Comparison of ENCODE assay signal across 1 cellular context in the genomic region with DNA sequence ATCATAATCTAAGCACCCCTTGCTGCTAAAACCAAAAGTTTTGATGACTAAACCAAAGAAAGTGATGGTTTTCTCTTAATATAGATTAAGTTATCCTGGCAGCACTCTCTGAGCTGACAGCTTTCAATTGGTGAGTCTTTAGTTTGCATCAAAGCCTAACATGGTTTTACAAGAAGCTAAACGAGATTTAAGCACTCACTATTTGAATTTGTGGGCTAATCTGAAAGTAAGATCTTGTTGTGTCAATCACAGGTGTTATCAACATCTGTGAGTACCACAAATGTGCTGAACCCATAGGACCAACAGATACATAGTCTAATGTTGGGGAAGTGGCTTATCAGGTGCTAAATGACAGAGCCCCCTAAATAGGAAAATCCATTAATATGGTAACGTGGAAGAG.
TF ChIP-seq lines count a peak whose summit lies in the region.

No MANE protein-coding gene starts in this region.

TF ChIP-seq in GM12878, 131 proteins besides CTCF, POLR2A, EP300 and RAD21 (continued from another document and continues in another):
- TF ChIP-seq, protein P1, sequence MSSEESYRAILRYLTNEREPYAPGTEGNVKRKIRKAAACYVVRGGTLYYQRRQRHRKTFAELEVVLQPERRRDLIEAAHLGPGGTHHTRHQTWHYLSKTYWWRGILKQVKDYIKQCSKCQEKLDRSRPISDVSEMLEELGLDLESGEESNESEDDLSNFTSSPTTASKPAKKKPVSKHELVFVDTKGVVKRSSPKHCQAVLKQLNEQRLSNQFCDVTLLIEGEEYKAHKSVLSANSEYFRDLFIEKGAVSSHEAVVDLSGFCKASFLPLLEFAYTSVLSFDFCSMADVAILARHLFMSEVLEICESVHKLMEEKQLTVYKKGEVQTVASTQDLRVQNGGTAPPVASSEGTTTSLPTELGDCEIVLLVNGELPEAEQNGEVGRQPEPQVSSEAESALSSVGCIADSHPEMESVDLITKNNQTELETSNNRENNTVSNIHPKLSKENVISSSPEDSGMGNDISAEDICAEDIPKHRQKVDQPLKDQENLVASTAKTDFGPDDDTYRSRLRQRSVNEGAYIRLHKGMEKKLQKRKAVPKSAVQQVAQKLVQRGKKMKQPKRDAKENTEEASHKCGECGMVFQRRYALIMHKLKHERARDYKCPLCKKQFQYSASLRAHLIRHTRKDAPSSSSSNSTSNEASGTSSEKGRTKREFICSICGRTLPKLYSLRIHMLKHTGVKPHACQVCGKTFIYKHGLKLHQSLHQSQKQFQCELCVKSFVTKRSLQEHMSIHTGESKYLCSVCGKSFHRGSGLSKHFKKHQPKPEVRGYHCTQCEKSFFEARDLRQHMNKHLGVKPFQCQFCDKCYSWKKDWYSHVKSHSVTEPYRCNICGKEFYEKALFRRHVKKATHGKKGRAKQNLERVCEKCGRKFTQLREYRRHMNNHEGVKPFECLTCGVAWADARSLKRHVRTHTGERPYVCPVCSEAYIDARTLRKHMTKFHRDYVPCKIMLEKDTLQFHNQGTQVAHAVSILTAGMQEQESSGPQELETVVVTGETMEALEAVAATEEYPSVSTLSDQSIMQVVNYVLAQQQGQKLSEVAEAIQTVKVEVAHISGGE (CRISPR knock-in tag; IDR thresholded peaks at IDR 0.05): no peak
- TF ChIP-seq CHD1 (IDR thresholded peaks at IDR 0.05; ENCODE audit: low read depth, low read length): no peak
- peak; percentile 78 for TF ChIP-seq MEF2A (IDR thresholded peaks at IDR 0.05; ENCODE audit: insufficient read depth, low read depth, low read length)
- TF ChIP-seq CHD2 (IDR thresholded peaks at IDR 0.05; ENCODE audit: borderline replicate concordance, low read depth, low read length): no peak
- TF ChIP-seq, protein P2, sequence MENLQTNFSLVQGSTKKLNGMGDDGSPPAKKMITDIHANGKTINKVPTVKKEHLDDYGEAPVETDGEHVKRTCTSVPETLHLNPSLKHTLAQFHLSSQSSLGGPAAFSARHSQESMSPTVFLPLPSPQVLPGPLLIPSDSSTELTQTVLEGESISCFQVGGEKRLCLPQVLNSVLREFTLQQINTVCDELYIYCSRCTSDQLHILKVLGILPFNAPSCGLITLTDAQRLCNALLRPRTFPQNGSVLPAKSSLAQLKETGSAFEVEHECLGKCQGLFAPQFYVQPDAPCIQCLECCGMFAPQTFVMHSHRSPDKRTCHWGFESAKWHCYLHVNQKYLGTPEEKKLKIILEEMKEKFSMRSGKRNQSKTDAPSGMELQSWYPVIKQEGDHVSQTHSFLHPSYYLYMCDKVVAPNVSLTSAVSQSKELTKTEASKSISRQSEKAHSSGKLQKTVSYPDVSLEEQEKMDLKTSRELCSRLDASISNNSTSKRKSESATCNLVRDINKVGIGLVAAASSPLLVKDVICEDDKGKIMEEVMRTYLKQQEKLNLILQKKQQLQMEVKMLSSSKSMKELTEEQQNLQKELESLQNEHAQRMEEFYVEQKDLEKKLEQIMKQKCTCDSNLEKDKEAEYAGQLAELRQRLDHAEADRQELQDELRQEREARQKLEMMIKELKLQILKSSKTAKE (IDR thresholded peaks at IDR 0.05; ENCODE audit: low read depth, poor library complexity, severe bottlenecking): no peak
- TF ChIP-seq, protein P3, sequence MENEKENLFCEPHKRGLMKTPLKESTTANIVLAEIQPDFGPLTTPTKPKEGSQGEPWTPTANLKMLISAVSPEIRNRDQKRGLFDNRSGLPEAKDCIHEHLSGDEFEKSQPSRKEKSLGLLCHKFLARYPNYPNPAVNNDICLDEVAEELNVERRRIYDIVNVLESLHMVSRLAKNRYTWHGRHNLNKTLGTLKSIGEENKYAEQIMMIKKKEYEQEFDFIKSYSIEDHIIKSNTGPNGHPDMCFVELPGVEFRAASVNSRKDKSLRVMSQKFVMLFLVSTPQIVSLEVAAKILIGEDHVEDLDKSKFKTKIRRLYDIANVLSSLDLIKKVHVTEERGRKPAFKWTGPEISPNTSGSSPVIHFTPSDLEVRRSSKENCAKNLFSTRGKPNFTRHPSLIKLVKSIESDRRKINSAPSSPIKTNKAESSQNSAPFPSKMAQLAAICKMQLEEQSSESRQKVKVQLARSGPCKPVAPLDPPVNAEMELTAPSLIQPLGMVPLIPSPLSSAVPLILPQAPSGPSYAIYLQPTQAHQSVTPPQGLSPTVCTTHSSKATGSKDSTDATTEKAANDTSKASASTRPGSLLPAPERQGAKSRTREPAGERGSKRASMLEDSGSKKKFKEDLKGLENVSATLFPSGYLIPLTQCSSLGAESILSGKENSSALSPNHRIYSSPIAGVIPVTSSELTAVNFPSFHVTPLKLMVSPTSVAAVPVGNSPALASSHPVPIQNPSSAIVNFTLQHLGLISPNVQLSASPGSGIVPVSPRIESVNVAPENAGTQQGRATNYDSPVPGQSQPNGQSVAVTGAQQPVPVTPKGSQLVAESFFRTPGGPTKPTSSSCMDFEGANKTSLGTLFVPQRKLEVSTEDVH (IDR thresholded peaks at IDR 0.05; ENCODE audit: low read depth, partially characterized antibody): no peak
- TF ChIP-seq KDM1A (IDR thresholded peaks at IDR 0.05; ENCODE audit: borderline replicate concordance): no peak
- no peak for TF ChIP-seq POU2F2 (IDR thresholded peaks at IDR 0.05; ENCODE audit: borderline replicate concordance, low read depth, low read length)
- no peak for TF ChIP-seq POLR2AphosphoS5 (IDR thresholded peaks at IDR 0.05; ENCODE audit: low read length)
- TF ChIP-seq, protein P4, sequence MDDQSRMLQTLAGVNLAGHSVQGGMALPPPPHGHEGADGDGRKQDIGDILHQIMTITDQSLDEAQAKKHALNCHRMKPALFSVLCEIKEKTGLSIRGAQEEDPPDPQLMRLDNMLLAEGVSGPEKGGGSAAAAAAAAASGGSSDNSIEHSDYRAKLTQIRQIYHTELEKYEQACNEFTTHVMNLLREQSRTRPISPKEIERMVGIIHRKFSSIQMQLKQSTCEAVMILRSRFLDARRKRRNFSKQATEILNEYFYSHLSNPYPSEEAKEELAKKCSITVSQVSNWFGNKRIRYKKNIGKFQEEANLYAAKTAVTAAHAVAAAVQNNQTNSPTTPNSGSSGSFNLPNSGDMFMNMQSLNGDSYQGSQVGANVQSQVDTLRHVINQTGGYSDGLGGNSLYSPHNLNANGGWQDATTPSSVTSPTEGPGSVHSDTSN (IDR thresholded peaks at IDR 0.05; ENCODE audit: insufficient replicate concordance, low read depth, low read length): peak; percentile 42
- TF ChIP-seq POLR2AphosphoS2 (IDR thresholded peaks at IDR 0.05; ENCODE audit: low read depth, low read length): no peak
- TF ChIP-seq, protein P5, sequence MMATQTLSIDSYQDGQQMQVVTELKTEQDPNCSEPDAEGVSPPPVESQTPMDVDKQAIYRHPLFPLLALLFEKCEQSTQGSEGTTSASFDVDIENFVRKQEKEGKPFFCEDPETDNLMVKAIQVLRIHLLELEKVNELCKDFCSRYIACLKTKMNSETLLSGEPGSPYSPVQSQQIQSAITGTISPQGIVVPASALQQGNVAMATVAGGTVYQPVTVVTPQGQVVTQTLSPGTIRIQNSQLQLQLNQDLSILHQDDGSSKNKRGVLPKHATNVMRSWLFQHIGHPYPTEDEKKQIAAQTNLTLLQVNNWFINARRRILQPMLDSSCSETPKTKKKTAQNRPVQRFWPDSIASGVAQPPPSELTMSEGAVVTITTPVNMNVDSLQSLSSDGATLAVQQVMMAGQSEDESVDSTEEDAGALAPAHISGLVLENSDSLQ (IDR thresholded peaks at IDR 0.05): peak; percentile 93
- peak; percentile 89 for TF ChIP-seq RUNX3 (IDR thresholded peaks at IDR 0.05; ENCODE audit: low read length)
- no peak for TF ChIP-seq BRCA1 (IDR thresholded peaks at IDR 0.05; ENCODE audit: low read depth, low read length)
- no peak for TF ChIP-seq SRF (IDR thresholded peaks at IDR 0.05; ENCODE audit: low read depth in 2 of 2, low read length in 2 of 2)
- TF ChIP-seq NFYA (IDR thresholded peaks at IDR 0.05; ENCODE audit: borderline replicate concordance, low read depth, low read length): no peak
- no peak for TF ChIP-seq SMARCA5 (IDR thresholded peaks at IDR 0.05)
- TF ChIP-seq, protein P6, sequence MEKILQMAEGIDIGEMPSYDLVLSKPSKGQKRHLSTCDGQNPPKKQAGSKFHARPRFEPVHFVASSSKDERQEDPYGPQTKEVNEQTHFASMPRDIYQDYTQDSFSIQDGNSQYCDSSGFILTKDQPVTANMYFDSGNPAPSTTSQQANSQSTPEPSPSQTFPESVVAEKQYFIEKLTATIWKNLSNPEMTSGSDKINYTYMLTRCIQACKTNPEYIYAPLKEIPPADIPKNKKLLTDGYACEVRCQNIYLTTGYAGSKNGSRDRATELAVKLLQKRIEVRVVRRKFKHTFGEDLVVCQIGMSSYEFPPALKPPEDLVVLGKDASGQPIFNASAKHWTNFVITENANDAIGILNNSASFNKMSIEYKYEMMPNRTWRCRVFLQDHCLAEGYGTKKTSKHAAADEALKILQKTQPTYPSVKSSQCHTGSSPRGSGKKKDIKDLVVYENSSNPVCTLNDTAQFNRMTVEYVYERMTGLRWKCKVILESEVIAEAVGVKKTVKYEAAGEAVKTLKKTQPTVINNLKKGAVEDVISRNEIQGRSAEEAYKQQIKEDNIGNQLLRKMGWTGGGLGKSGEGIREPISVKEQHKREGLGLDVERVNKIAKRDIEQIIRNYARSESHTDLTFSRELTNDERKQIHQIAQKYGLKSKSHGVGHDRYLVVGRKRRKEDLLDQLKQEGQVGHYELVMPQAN (conservative IDR thresholded peaks at IDR 0.05): no peak
- no peak for TF ChIP-seq DPF2 (IDR thresholded peaks at IDR 0.05)
- TF ChIP-seq TBL1XR1 (IDR thresholded peaks at IDR 0.05; ENCODE audit: low read depth, low read length): no peak
- no peak for TF ChIP-seq SIX5 (IDR thresholded peaks at IDR 0.05; ENCODE audit: low read depth, low read length, severe bottlenecking)
- TF ChIP-seq, protein P7, sequence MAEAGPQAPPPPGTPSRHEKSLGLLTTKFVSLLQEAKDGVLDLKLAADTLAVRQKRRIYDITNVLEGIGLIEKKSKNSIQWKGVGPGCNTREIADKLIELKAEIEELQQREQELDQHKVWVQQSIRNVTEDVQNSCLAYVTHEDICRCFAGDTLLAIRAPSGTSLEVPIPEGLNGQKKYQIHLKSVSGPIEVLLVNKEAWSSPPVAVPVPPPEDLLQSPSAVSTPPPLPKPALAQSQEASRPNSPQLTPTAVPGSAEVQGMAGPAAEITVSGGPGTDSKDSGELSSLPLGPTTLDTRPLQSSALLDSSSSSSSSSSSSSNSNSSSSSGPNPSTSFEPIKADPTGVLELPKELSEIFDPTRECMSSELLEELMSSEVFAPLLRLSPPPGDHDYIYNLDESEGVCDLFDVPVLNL (IDR thresholded peaks at IDR 0.05; ENCODE audit: low read depth, low read length): no peak
- TF ChIP-seq PAX8 (IDR thresholded peaks at IDR 0.05): no peak
- TF ChIP-seq, protein P8, sequence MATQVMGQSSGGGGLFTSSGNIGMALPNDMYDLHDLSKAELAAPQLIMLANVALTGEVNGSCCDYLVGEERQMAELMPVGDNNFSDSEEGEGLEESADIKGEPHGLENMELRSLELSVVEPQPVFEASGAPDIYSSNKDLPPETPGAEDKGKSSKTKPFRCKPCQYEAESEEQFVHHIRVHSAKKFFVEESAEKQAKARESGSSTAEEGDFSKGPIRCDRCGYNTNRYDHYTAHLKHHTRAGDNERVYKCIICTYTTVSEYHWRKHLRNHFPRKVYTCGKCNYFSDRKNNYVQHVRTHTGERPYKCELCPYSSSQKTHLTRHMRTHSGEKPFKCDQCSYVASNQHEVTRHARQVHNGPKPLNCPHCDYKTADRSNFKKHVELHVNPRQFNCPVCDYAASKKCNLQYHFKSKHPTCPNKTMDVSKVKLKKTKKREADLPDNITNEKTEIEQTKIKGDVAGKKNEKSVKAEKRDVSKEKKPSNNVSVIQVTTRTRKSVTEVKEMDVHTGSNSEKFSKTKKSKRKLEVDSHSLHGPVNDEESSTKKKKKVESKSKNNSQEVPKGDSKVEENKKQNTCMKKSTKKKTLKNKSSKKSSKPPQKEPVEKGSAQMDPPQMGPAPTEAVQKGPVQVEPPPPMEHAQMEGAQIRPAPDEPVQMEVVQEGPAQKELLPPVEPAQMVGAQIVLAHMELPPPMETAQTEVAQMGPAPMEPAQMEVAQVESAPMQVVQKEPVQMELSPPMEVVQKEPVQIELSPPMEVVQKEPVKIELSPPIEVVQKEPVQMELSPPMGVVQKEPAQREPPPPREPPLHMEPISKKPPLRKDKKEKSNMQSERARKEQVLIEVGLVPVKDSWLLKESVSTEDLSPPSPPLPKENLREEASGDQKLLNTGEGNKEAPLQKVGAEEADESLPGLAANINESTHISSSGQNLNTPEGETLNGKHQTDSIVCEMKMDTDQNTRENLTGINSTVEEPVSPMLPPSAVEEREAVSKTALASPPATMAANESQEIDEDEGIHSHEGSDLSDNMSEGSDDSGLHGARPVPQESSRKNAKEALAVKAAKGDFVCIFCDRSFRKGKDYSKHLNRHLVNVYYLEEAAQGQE (IDR thresholded peaks at IDR 0.05; ENCODE audit: low read depth, low read length): no peak
- TF ChIP-seq CREM (IDR thresholded peaks at IDR 0.05; ENCODE audit: low read depth): 0 out of 2 replicates have a peak, but pooled peaks have one; percentile 8
- TF ChIP-seq, protein P9, sequence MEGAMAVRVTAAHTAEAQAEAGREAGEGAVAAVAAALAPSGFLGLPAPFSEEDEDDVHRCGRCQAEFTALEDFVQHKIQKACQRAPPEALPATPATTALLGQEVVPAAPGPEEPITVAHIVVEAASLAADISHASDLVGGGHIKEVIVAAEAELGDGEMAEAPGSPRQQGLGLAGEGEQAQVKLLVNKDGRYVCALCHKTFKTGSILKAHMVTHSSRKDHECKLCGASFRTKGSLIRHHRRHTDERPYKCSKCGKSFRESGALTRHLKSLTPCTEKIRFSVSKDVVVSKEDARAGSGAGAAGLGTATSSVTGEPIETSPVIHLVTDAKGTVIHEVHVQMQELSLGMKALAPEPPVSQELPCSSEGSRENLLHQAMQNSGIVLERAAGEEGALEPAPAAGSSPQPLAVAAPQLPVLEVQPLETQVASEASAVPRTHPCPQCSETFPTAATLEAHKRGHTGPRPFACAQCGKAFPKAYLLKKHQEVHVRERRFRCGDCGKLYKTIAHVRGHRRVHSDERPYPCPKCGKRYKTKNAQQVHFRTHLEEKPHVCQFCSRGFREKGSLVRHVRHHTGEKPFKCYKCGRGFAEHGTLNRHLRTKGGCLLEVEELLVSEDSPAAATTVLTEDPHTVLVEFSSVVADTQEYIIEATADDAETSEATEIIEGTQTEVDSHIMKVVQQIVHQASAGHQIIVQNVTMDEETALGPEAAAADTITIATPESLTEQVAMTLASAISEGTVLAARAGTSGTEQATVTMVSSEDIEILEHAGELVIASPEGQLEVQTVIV (IDR thresholded peaks at IDR 0.05; ENCODE audit: borderline replicate concordance, partially characterized antibody): no peak
- TF ChIP-seq, protein P10, sequence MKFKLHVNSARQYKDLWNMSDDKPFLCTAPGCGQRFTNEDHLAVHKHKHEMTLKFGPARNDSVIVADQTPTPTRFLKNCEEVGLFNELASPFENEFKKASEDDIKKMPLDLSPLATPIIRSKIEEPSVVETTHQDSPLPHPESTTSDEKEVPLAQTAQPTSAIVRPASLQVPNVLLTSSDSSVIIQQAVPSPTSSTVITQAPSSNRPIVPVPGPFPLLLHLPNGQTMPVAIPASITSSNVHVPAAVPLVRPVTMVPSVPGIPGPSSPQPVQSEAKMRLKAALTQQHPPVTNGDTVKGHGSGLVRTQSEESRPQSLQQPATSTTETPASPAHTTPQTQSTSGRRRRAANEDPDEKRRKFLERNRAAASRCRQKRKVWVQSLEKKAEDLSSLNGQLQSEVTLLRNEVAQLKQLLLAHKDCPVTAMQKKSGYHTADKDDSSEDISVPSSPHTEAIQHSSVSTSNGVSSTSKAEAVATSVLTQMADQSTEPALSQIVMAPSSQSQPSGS (IDR thresholded peaks at IDR 0.05; ENCODE audit: low read length): no peak
- TF ChIP-seq PAX5 (IDR thresholded peaks at IDR 0.05; ENCODE audit: borderline replicate concordance, low read depth, low read length): no peak
- no peak for TF ChIP-seq MEF2B (IDR thresholded peaks at IDR 0.05; ENCODE audit: partially characterized antibody, poor library complexity, severe bottlenecking)
- peak; percentile 72; the same call in 1 of the 2 replicates for TF ChIP-seq TCF7 (IDR thresholded peaks at IDR 0.05; ENCODE audit: borderline replicate concordance)
- TF ChIP-seq NR2C2 (IDR thresholded peaks at IDR 0.05; ENCODE audit: borderline replicate concordance, control insufficient read depth, insufficient read length, low read depth): no peak
- no peak for TF ChIP-seq KAT2A (conservative IDR thresholded peaks at IDR 0.05; ENCODE audit: control insufficient read depth, low read depth, low read length)
- no peak for TF ChIP-seq IKZF1 (conservative IDR thresholded peaks at IDR 0.05)
